15 cellular contexts compared by ENCODE assay signal in the genomic region with DNA sequence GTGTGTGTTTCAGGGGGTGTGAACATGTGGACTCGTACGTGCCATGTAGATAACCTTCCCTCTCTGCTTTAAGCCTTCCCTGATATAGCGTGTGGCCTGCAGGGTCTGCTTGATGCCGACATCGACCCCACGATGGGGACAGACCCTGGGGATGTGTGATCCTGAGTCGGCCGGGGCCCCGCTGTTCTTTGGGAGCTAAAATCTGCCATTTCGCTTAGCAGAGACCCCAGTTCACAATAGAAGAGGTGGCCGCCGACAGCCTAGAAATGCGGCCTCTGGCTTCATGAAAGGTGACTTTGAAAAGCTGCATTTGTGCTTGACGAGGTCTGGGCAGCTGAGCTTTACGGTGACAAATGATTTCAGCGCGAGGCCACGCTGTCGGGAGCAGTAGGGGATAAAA.
"Had no signal": no experiment of that assay in that cellular context is flagged by ENCODE, and none has a peak within 500 bp of the region (broad histone marks: within the 10 kb centered on the region; RNA-seq: fewer than 3 reads in every experiment).

No MANE protein-coding gene starts in this region.

- ATAC-seq: effector memory CD8-positive, alpha-beta T cell; left colon; mucosa of descending colon; naive thymus-derived CD8-positive, alpha-beta T cell; psoas muscle; sciatic nerve had no signal

- H3K9me3 ChIP-seq: esophagus squamous epithelium, mucosa of descending colon had no signal

- H3K4me3 ChIP-seq: esophagus squamous epithelium, hepatocyte, mucosa of descending colon, psoas muscle had no signal

- H3K4me1 ChIP-seq: esophagus squamous epithelium, parathyroid adenoma, psoas muscle had no signal

- H3K27ac ChIP-seq: esophagus squamous epithelium, hepatocyte, parathyroid adenoma, psoas muscle had no signal

- H3K36me3 ChIP-seq: esophagus squamous epithelium had no signal

- H3K27me3 ChIP-seq: hepatocyte had no signal

- DNase-seq: effector memory CD8-positive, alpha-beta T cell; esophagus squamous epithelium; foreskin fibroblast; head of caudate nucleus; left colon; mammary epithelial cell; mucosa of descending colon; naive thymus-derived CD8-positive, alpha-beta T cell; psoas muscle; retina; stimulated activated naive CD4-positive, alpha-beta T cell treated with Interleukin-2 at 50 U/mL for 16 hours; trophoblast cell had no signal
